ENCODE assay signal across 8 cellular contexts in the genomic region with DNA sequence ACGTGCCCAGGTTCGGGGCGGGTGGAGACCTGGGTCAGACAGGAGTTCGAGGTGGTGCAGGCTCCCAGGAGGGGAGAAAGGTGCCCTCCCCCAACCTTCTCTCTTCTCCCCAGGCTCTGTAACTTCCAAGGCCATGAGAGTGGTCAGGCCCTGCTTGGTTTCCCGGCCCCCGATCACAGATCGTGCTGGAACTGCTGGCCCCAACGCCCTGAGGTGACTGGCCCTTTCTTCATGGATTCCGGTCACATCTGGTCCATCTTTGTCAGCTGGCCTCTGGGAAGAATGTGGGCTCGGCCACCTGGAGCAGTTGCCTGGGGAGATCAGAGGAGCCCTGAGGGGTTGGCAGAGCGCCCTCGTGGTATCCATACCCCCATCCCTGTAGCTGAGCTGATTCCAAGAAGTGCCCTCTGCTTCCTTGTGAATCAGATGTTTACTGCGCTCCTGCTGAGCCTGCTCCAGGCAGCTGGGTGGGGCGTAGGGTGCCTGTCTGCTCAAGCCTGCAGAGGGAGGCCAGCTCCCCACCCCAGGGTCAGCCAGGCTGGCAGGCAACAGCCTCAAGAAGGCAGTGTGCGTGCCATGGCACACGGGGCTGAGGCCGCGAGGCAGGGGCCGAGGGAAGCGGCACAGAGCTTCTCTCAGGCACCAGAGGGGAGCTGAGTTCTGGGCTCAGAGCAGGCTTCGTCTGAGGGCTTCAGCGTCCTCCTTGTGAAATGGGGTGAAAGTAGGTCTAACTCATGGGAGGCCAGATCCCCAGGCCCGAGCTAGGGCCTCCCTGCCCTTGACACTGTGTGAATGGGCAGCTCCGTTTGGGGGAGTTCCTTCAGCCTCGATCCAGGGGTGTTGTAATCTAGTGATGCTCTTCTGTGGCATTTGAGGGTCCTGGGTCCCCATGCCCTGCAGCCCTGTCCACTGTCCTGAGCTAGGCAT. TPM values are rescaled to one million over a fixed set of nuclear protein-coding genes. Genes with fewer than 3 reads are reported as not detected.
DNase-seq lines count a peak whose midpoint lies in the region; TF ChIP-seq lines count a peak whose summit lies in the region.

No MANE protein-coding gene starts in this region.

- peaks cover 39% of the 10 kb centered on the region for H3K4me1 Mint-ChIP-seq in nephron
- H3K4me1 Mint-ChIP-seq in mesothelial cell of epicardium, result peaks cover 40% of the 10 kb centered on the region

- H3K9me3 Mint-ChIP-seq in nephron (no peaks in the 10 kb centered on the region), mesothelial cell of epicardium (no peaks in the 10 kb centered on the region)

- peak; percentile 48 for DNase-seq in AG08395 (ENCODE audit: low spot score)
- peak; percentile 26 for DNase-seq in LHCN-M2 (ENCODE audit: low read depth)
- peak; percentile 48 for DNase-seq in dermis blood vessel endothelial cell
- no peak for DNase-seq in effector CD4-positive, alpha-beta T cell
- no peak for DNase-seq in germinal center (ENCODE audit: low spot score)
- DNase-seq in mesothelial cell of epicardium (ENCODE audit: low spot score in 2 of 2, unreplicated experiment in 2 of 2), result no peak
- no peak for DNase-seq in SW480 (ENCODE audit: low spot score)

- H3K4me3 Mint-ChIP-seq in nephron, result peak overlapping the region in 1 of 3 experiments; percentile 28
- no peak overlapping the region for H3K4me3 Mint-ChIP-seq in mesothelial cell of epicardium

- peak overlapping the region; percentile 5 to 70 (median 67) for H3K27ac Mint-ChIP-seq in nephron
- H3K27ac Mint-ChIP-seq in mesothelial cell of epicardium, result no peak overlapping the region

- TF ChIP-seq CTCF in nephron (IDR thresholded peaks at IDR 0.05; ENCODE audit: unreplicated experiment in 3 of 3), result no peak
- TF ChIP-seq CTCF in mesothelial cell of epicardium (IDR thresholded peaks at IDR 0.05; ENCODE audit: unreplicated experiment), result no peak

- H3K36me3 Mint-ChIP-seq in nephron (ENCODE audit: low read depth) (no peaks in the 10 kb centered on the region), mesothelial cell of epicardium (no peaks in the 10 kb centered on the region)

- H3K27me3 Mint-ChIP-seq in nephron (ENCODE audit: low read depth) (peaks cover 6% of the 10 kb centered on the region), mesothelial cell of epicardium (ENCODE audit: low read depth) (peaks cover 6% of the 10 kb centered on the region)

RNA-seq across cellular contexts. Expression of a gene that starts 3.6 kb away (rescaled TPM):
- total RNA-seq in LHCN-M2 (2014; rRNA removed), result 26.9 and 31.7 TPM in 2 replicates
- 11.4 TPM for polyA plus RNA-seq in LHCN-M2 (2012)
- 26.4 and 29.6 TPM in 2 replicates for total RNA-seq in dermis blood vessel endothelial cell
- 72.9 to 79.0 TPM (median 76.7 TPM) in 3 replicates for total RNA-seq in mesothelial cell of epicardium

RNA-seq across cellular contexts. Expression of a gene that starts 40.4 kb away (rescaled TPM):
- total RNA-seq in LHCN-M2 (2014; rRNA removed) (52.5 and 52.9 TPM in 2 replicates), dermis blood vessel endothelial cell (119 and 122 TPM in 2 replicates), mesothelial cell of epicardium (23.8 to 25.9 TPM (median 25.0 TPM) in 3 replicates)
- 27.9 TPM for polyA plus RNA-seq in LHCN-M2 (2012)

RNA-seq across cellular contexts. Expression of a gene that starts 47.1 kb away (rescaled TPM):
- total RNA-seq in LHCN-M2 (2014; rRNA removed) (142 and 149 TPM in 2 replicates), dermis blood vessel endothelial cell (168 and 270 TPM in 2 replicates), mesothelial cell of epicardium (277 to 297 TPM (median 287 TPM) in 3 replicates)
- polyA plus RNA-seq in LHCN-M2 (2012), result 216 TPM

Comparison
In these comparisons a context has a peak if more than half of its experiments do, and no peak if none do; other contexts are left out.
1. DNase-seq: peak in AG08395 (single experiment), LHCN-M2 (single experiment) and dermis blood vessel endothelial cell (single experiment); none in effector CD4-positive, alpha-beta T cell (single experiment), germinal center (single experiment), mesothelial cell of epicardium (0 of 2) and SW480 (single experiment).